ENCODE assay signal across 18 cellular contexts in genomic region chr18:79416677-79417052, GRCh38.
"Had no signal": no experiment of that assay in that cellular context is flagged by ENCODE, and none has a peak within 500 bp of the region (broad histone marks: within the 10 kb centered on the region; RNA-seq: fewer than 3 reads in every experiment).

No MANE protein-coding gene starts in this region.

- H3K9me3 Mint-ChIP-seq: dendritic cell treated with granulocyte-macrophage colony-stimulating factor and Interleukin-4, amounts not matched to agents 40 ng/mL and 50 ng/mL, for 4 days; mesothelial cell of epicardium; natural killer cell treated with Interleukin-12 subunit alpha and Interleukin-12 subunit beta and Interleukin-15 and Interleukin-18, amount 100 ng/mL, for 72 hours had no signal

- H3K27me3 Mint-ChIP-seq: activated CD8-positive, alpha-beta memory T cell treated with anti-CD3 and anti-CD28 coated beads, Interleukin-2, amount 10 ng/mL, durations not matched to agents 7 days and 5 days; dendritic cell treated with granulocyte-macrophage colony-stimulating factor and Interleukin-4, amounts not matched to agents 40 ng/mL and 50 ng/mL, for 4 days; natural killer cell treated with Interleukin-12 subunit alpha and Interleukin-12 subunit beta and Interleukin-15 and Interleukin-18, amount 100 ng/mL, for 72 hours had no signal

- H3K4me3 Mint-ChIP-seq: activated CD8-positive, alpha-beta memory T cell treated with anti-CD3 and anti-CD28 coated beads, Interleukin-2, amount 10 ng/mL, durations not matched to agents 7 days and 5 days; dendritic cell treated with granulocyte-macrophage colony-stimulating factor and Interleukin-4, amounts not matched to agents 40 ng/mL and 50 ng/mL, for 4 days; mesothelial cell of epicardium; natural killer cell treated with Interleukin-12 subunit alpha and Interleukin-12 subunit beta and Interleukin-15 and Interleukin-18, amount 100 ng/mL, for 72 hours had no signal

- H3K9me3 ChIP-seq: adrenal gland, esophagus squamous epithelium, lower lobe of right lung, sigmoid colon, transverse colon, vagina had no signal

- ATAC-seq: activated CD8-positive, alpha-beta memory T cell treated with anti-CD3 and anti-CD28 coated beads, Interleukin-2, amount 10 ng/mL, durations not matched to agents 7 days and 5 days; left colon; lower lobe of right lung; natural killer cell treated with Interleukin-12 subunit alpha and Interleukin-12 subunit beta and Interleukin-15 and Interleukin-18, amount 100 ng/mL, for 72 hours had no signal

- H3K27ac ChIP-seq: adrenal gland, esophagus squamous epithelium, lower lobe of right lung, sigmoid colon, transverse colon, vagina, VCaP had no signal

- H3K36me3 Mint-ChIP-seq: natural killer cell treated with Interleukin-12 subunit alpha and Interleukin-12 subunit beta and Interleukin-15 and Interleukin-18, amount 100 ng/mL, for 72 hours had no signal

- H3K4me3 ChIP-seq: adrenal gland, esophagus squamous epithelium, lower lobe of right lung, sigmoid colon, transverse colon, vagina had no signal

- H3K4me1 Mint-ChIP-seq: mesothelial cell of epicardium had no signal

- H3K27ac Mint-ChIP-seq: activated CD8-positive, alpha-beta memory T cell treated with anti-CD3 and anti-CD28 coated beads, Interleukin-2, amount 10 ng/mL, durations not matched to agents 7 days and 5 days; dendritic cell treated with granulocyte-macrophage colony-stimulating factor and Interleukin-4, amounts not matched to agents 40 ng/mL and 50 ng/mL, for 4 days; mesothelial cell of epicardium; natural killer cell treated with Interleukin-12 subunit alpha and Interleukin-12 subunit beta and Interleukin-15 and Interleukin-18, amount 100 ng/mL, for 72 hours had no signal

- H3K27me3 ChIP-seq: adrenal gland, esophagus squamous epithelium, sigmoid colon, transverse colon, vagina had no signal

- H3K4me1 ChIP-seq: adrenal gland, lower lobe of right lung had no signal

- DNase-seq: activated CD4-positive, alpha-beta T cell treated with anti-CD3 and anti-CD28 coated beads for 1 hour; activated CD8-positive, alpha-beta memory T cell treated with anti-CD3 and anti-CD28 coated beads, Interleukin-2, amount 10 ng/mL, durations not matched to agents 7 days and 5 days; activated naive CD4-positive, alpha-beta T cell treated with anti-CD3 and anti-CD28 coated beads, Interleukin-2, amount 50 U/mL, for 16 hours; adrenal gland; effector memory CD4-positive, alpha-beta T cell; esophagus squamous epithelium; left colon; lower lobe of right lung; sigmoid colon; stimulated activated CD4-positive, alpha-beta T cell treated with anti-CD3 and anti-CD28 coated beads, Interleukin-4, amount 100 ng/mL, for 4 hours; stimulated activated naive CD4-positive, alpha-beta T cell treated with Interleukin-2 at 50 U/mL for 16 hours; T-helper 2 cell; transverse colon had no signal

- H3K36me3 ChIP-seq: transverse colon had no signal
